Comparison of ENCODE assay signal across 13 cellular contexts in genomic region chr16:85908444-85908843, GRCh38. TPM values are rescaled to one million over a fixed set of nuclear protein-coding genes. Genes with fewer than 3 reads are reported as not detected.
DNase-seq lines count a peak whose midpoint lies in the region; ATAC-seq and TF ChIP-seq lines count a peak whose summit lies in the region.
"Had no signal": no experiment of that assay in that cellular context is flagged by ENCODE, and none has a peak within 500 bp of the region (broad histone marks: within the 10 kb centered on the region; RNA-seq: fewer than 3 reads in every experiment).

No MANE protein-coding gene starts in this region.

- no peaks in the 10 kb centered on the region for H3K27me3 Mint-ChIP-seq in activated CD8-positive, alpha-beta T cell treated with anti-CD3 and anti-CD28 coated beads, Interleukin-2, amount 10 ng/mL, durations not matched to agents 7 days and 5 days (ENCODE audit: low read depth)

- H3K4me2 ChIP-seq in BLaER1 treated with 17β-estradiol and CSF1 and Interleukin-3, amounts not matched to agents 10 nM and 100 nM, result peak overlapping the region; percentile 87 to 99 (median 95)

- peak; percentile 56 for ATAC-seq in HG03103 (IDR thresholded peaks at IDR 0.05; ENCODE audit: low read depth, unreplicated experiment)
- peak; percentile 45 for ATAC-seq in activated CD8-positive, alpha-beta T cell treated with anti-CD3 and anti-CD28 coated beads, Interleukin-2, amount 10 ng/mL, durations not matched to agents 7 days and 5 days

- peaks cover 80% of the 10 kb centered on the region for H3K36me3 Mint-ChIP-seq in activated CD8-positive, alpha-beta T cell treated with anti-CD3 and anti-CD28 coated beads, Interleukin-2, amount 10 ng/mL, durations not matched to agents 7 days and 5 days (ENCODE audit: low read depth)
- H3K36me3 Mint-ChIP-seq: brain had no signal

- H3K4me1 ChIP-seq in BLaER1 treated with 17β-estradiol and CSF1 and Interleukin-3, amounts not matched to agents 10 nM and 100 nM, result peaks cover 83 to 100% (median 100%) of the 10 kb centered on the region in 10 experiments
- no peaks in the 10 kb centered on the region for H3K4me1 ChIP-seq in prostate gland (replicated peaks)

- peaks cover 23 to 100% (median 100%) of the 10 kb centered on the region in 11 experiments; a peak in 21 of 22 replicates for H3K36me3 ChIP-seq in BLaER1 treated with 17β-estradiol and CSF1 and Interleukin-3, amounts not matched to agents 10 nM and 100 nM
- no peaks in the 10 kb centered on the region for H3K36me3 ChIP-seq in prostate gland

- no peaks in the 10 kb centered on the region for H3K27me3 ChIP-seq in BLaER1 treated with 17β-estradiol and CSF1 and Interleukin-3, amounts not matched to agents 10 nM and 100 nM
- no peaks in the 10 kb centered on the region for H3K27me3 ChIP-seq in prostate gland (replicated peaks; ENCODE audit: insufficient read depth)

- H3K4me3 ChIP-seq in BLaER1 treated with 17β-estradiol and CSF1 and Interleukin-3, amounts not matched to agents 10 nM and 100 nM, result peak overlapping the region in 3 of 10 experiments; percentile 30 to 88 (median 77); a peak in 3 of 20 replicates
- no peak overlapping the region for H3K4me3 ChIP-seq in prostate gland

- peak overlapping the region in 10 of 11 experiments; percentile 74 to 100 (median 92); a peak in 20 of 22 replicates for H3K27ac ChIP-seq in BLaER1 treated with 17β-estradiol and CSF1 and Interleukin-3, amounts not matched to agents 10 nM and 100 nM
- H3K27ac ChIP-seq in prostate gland, result no peak overlapping the region
- H3K27ac ChIP-seq: C4-2B had no signal

- H3K4me3 Mint-ChIP-seq in activated CD8-positive, alpha-beta T cell treated with anti-CD3 and anti-CD28 coated beads, Interleukin-2, amount 10 ng/mL, durations not matched to agents 7 days and 5 days, result no peak overlapping the region

- H3K9me3 Mint-ChIP-seq in activated CD8-positive, alpha-beta T cell treated with anti-CD3 and anti-CD28 coated beads, Interleukin-2, amount 10 ng/mL, durations not matched to agents 7 days and 5 days (ENCODE audit: insufficient read depth), result no peaks in the 10 kb centered on the region

- H3K4me1 Mint-ChIP-seq in activated CD8-positive, alpha-beta T cell treated with anti-CD3 and anti-CD28 coated beads, Interleukin-2, amount 10 ng/mL, durations not matched to agents 7 days and 5 days (ENCODE audit: low read depth), result peaks cover 57% of the 10 kb centered on the region

- H3K27ac Mint-ChIP-seq in activated CD8-positive, alpha-beta T cell treated with anti-CD3 and anti-CD28 coated beads, Interleukin-2, amount 10 ng/mL, durations not matched to agents 7 days and 5 days, result peak overlapping the region; percentile 76
- H3K27ac Mint-ChIP-seq: brain had no signal

- no peak for TF ChIP-seq CTCF in prostate gland (IDR thresholded peaks at IDR 0.05)

- no peak for TF ChIP-seq POLR2A in prostate gland (IDR thresholded peaks at IDR 0.05)

- peak overlapping the region in 9 of 11 experiments; percentile 4 to 87 (median 63); a peak in 9 of 22 replicates for H3K9ac ChIP-seq in BLaER1 treated with 17β-estradiol and CSF1 and Interleukin-3, amounts not matched to agents 10 nM and 100 nM

- POLR2A ChIA-PET in activated CD8-positive, alpha-beta T cell treated with anti-CD3 and anti-CD28 coated beads, Interleukin-2, amount 10 ng/mL, durations not matched to agents 7 days and 5 days (lab: Charles Lee), result no interaction called here

- peak; percentile 56 for DNase-seq in GM19238 (ENCODE audit: insufficient read length, low spot score)
- no peak for DNase-seq in activated CD8-positive, alpha-beta T cell treated with anti-CD3 and anti-CD28 coated beads, Interleukin-2, amount 10 ng/mL, durations not matched to agents 7 days and 5 days
- DNase-seq in activated effector memory CD4-positive, alpha-beta T cell treated with Interleukin-2 at 50 U/mL for 16 hours, result no peak
- no peak for DNase-seq in effector CD4-positive, alpha-beta T cell
- no peak for DNase-seq in HuH-7.5 (ENCODE audit: low spot score)
- DNase-seq in prostate gland (ENCODE audit: low spot score), result no peak
- DNase-seq: glutamatergic neuron, GOT3, NCI-H2081 had no signal

- H4K20me1 ChIP-seq in BLaER1 treated with 17β-estradiol and CSF1 and Interleukin-3, amounts not matched to agents 10 nM and 100 nM, result peaks cover 0 to 99% (median 37%) of the 10 kb centered on the region in 11 experiments; a peak in 12 of 22 replicates

- peaks cover 0 to 30% (median 19%) of the 10 kb centered on the region in 11 experiments; a peak in 17 of 22 replicates for H3K9me3 ChIP-seq in BLaER1 treated with 17β-estradiol and CSF1 and Interleukin-3, amounts not matched to agents 10 nM and 100 nM (replicated peaks in 1 of 11)
- no peaks in the 10 kb centered on the region for H3K9me3 ChIP-seq in prostate gland

- CTCF ChIA-PET in activated CD8-positive, alpha-beta T cell treated with anti-CD3 and anti-CD28 coated beads, Interleukin-2, amount 10 ng/mL, durations not matched to agents 7 days and 5 days (lab: Charles Lee), result interaction anchor here (0.7 to 5.8 kb wide), 5 partner anchors 9 to 623 kb away, joined by 3 to 39 read pairs (median 4); no protein-coding TSS in a partner anchor

- intact Hi-C loops in prostate gland (cut with DNase I), result no loop called here

- WGBS in prostate gland, result 82% methylated on average over 3 of the region's 3 CpGs

RNA-seq across cellular contexts. Expression of gene IRF8, which starts 9.5 kb away (rescaled TPM):
- total RNA-seq in activated CD8-positive, alpha-beta T cell treated with anti-CD3 and anti-CD28 coated beads, Interleukin-2, amount 10 ng/mL, durations not matched to agents 7 days and 5 days, result 10 to 100 TPM; 22.9 to 24.0 TPM
- 10 to 100 TPM in 1 of 2 donors, 1 to 10 TPM in 1; 1.8 to 21.2 TPM for total RNA-seq in prostate gland

Comparison
In these comparisons a context has a peak if more than half of its experiments do, and no peak if none do; other contexts are left out.
1. H3K27ac ChIP-seq: peak in BLaER1 treated with 17β-estradiol and CSF1 and Interleukin-3, amounts not matched to agents 10 nM and 100 nM (10 of 11); none in prostate gland (0 of 2).